Comparison of ENCODE assay signal across 12 cellular contexts in genomic region chr1:158147396-158148353, GRCh38. TPM values are rescaled to one million over a fixed set of nuclear protein-coding genes. Genes with fewer than 3 reads are reported as not detected.
A peak's percentile ranks its signal among the peaks of the same experiment; 100 is the strongest.
DNase-seq lines count a peak whose midpoint lies in the region; ATAC-seq and TF ChIP-seq lines count a peak whose summit lies in the region.
"Had no signal": no experiment of that assay in that cellular context is flagged by ENCODE, and none has a peak within 500 bp of the region (broad histone marks: within the 10 kb centered on the region; RNA-seq: fewer than 3 reads in every experiment).

No MANE protein-coding gene starts in this region.

- H3F3A ChIP-seq in smooth muscle cell (ENCODE audit: low read depth): no peaks in the 10 kb centered on the region

- H3K27me3 ChIP-seq in DND-41 (ENCODE audit: insufficient read depth, low read length, poor library complexity) (no peaks in the 10 kb centered on the region), esophagus muscularis mucosa (no peaks in the 10 kb centered on the region), skeletal muscle tissue (ENCODE audit: control insufficient read depth in 3 of 3, insufficient read depth in 3 of 3, low read length in 3 of 3) (no peaks in the 10 kb centered on the region), tibial artery (no peaks in the 10 kb centered on the region), smooth muscle cell (ENCODE audit: low read depth) (no peaks in the 10 kb centered on the region)

- H3K9ac ChIP-seq in DND-41 (ENCODE audit: low read depth, low read length) (no peak overlapping the region), skeletal muscle tissue (ENCODE audit: low read depth in 1 of 3, low read length in 3 of 3) (no peak overlapping the region), smooth muscle cell (ENCODE audit: low read depth) (no peak overlapping the region)

- intact Hi-C loops in esophagus muscularis mucosa (cut with DNase I) (no loop called here), tibial artery (cut with DNase I; ENCODE audit: low total_unique reads) (no loop called here)

- 73% methylated on average over 8 of the region's 8 CpGs for WGBS in esophagus muscularis mucosa
- WGBS in smooth muscle cell (ENCODE audit: low lambda C conversion rate): 90% methylated on average over 8 of the region's 8 CpGs

- TF ChIP-seq CTCF in DND-41 (IDR thresholded peaks at IDR 0.05; ENCODE audit: borderline replicate concordance, extremely low read depth, low read length, poor library complexity, severe bottlenecking) (no peak), esophagus muscularis mucosa (IDR thresholded peaks at IDR 0.05) (no peak), tibial artery (IDR thresholded peaks at IDR 0.05) (no peak), smooth muscle cell (IDR thresholded peaks at IDR 0.05; ENCODE audit: borderline replicate concordance, insufficient read depth, poor library complexity, severe bottlenecking) (no peak)

- no peaks in the 10 kb centered on the region for H3K79me2 ChIP-seq in DND-41 (ENCODE audit: insufficient read depth, low read length)
- no peaks in the 10 kb centered on the region for H3K79me2 ChIP-seq in smooth muscle cell (ENCODE audit: low read depth)

- H3K4me1 ChIP-seq in DND-41 (ENCODE audit: insufficient read depth, low read length) (no peaks in the 10 kb centered on the region), esophagus muscularis mucosa (peaks cover 27 to 39% (median 35%) of the 10 kb centered on the region in 4 donors), skeletal muscle tissue (ENCODE audit: control insufficient read depth in 3 of 3, insufficient read depth in 3 of 3, low read length in 3 of 3) (peaks cover 8 to 16% (median 8%) of the 10 kb centered on the region in 3 donors), tibial artery (peaks cover 3 to 26% (median 18%) of the 10 kb centered on the region in 4 donors), smooth muscle cell (ENCODE audit: low read depth) (peaks cover 4% of the 10 kb centered on the region)

- H3K4me3 ChIP-seq in DND-41 (ENCODE audit: low read depth in 1 of 2, low read length in 2 of 2): no peak overlapping the region
- H3K4me3 ChIP-seq in esophagus muscularis mucosa: no peak overlapping the region
- no peak overlapping the region for H3K4me3 ChIP-seq in skeletal muscle tissue (ENCODE audit: low read length in 3 of 3)
- H3K4me3 ChIP-seq in tibial artery: no peak overlapping the region
- no peak overlapping the region for H3K4me3 ChIP-seq in smooth muscle cell
- H3K4me3 ChIP-seq: psoas muscle had no signal

- H3K4me2 ChIP-seq in DND-41 (ENCODE audit: insufficient read depth, low read length) (no peak overlapping the region), smooth muscle cell (no peak overlapping the region)

- ATAC-seq in DND-41 (ENCODE audit: insufficient read depth, low read depth) (no peak), GM18520 (IDR thresholded peaks at IDR 0.05; ENCODE audit: unreplicated experiment) (no peak)
- ATAC-seq: effector memory CD8-positive, alpha-beta T cell; psoas muscle had no signal

- DNase-seq in DND-41: no peak
- peak; percentile 4 for DNase-seq in NOMO-1 treated with DMSO at 0.1 percent for 48 hours (lab: John Stamatoyannopoulos, UW; ENCODE audit: unreplicated experiment)
- no peak for DNase-seq in esophagus muscularis mucosa (ENCODE audit: extremely low spot score)
- no peak for DNase-seq in tibial artery
- no peak for DNase-seq in smooth muscle cell (lab: John Stamatoyannopoulos, UW; ENCODE audit: unreplicated experiment)
- DNase-seq: effector memory CD8-positive, alpha-beta T cell; GDM1; NCI-H226; psoas muscle had no signal

- H3K27ac ChIP-seq in DND-41 (ENCODE audit: low read length): no peak overlapping the region
- peak overlapping the region in 3 of 4 donors; percentile 50 to 74 (median 70) for H3K27ac ChIP-seq in esophagus muscularis mucosa (replicated peaks in 1 of 4)
- peak overlapping the region; percentile 61 for H3K27ac ChIP-seq in skeletal muscle tissue (ENCODE audit: low read depth, low read length)
- H3K27ac ChIP-seq in tibial artery: peak overlapping the region in 1 of 2 donors; percentile 81
- H3K27ac ChIP-seq in smooth muscle cell (ENCODE audit: low read depth): no peak overlapping the region

- H3K9me3 ChIP-seq in DND-41 (ENCODE audit: insufficient read depth, low read length, severe bottlenecking) (no peaks in the 10 kb centered on the region), esophagus muscularis mucosa (no peaks in the 10 kb centered on the region), skeletal muscle tissue (ENCODE audit: control insufficient read depth in 3 of 3, low read length in 3 of 3) (no peaks in the 10 kb centered on the region), tibial artery (no peaks in the 10 kb centered on the region), smooth muscle cell (replicated peaks; ENCODE audit: low read depth) (no peaks in the 10 kb centered on the region)
- H3K9me3 ChIP-seq: psoas muscle had no signal

- no peak for TF ChIP-seq EP300 in esophagus muscularis mucosa (IDR thresholded peaks at IDR 0.05)

- H4K20me1 ChIP-seq in DND-41 (ENCODE audit: insufficient read depth, low read length) (no peaks in the 10 kb centered on the region), smooth muscle cell (ENCODE audit: low read depth) (no peaks in the 10 kb centered on the region)

- H2AFZ ChIP-seq in DND-41 (ENCODE audit: low read depth, low read length) (0 out of 2 replicates have a peak overlapping the region, but pooled peaks have one; percentile 18), smooth muscle cell (ENCODE audit: low read depth) (no peak overlapping the region)

- H3K36me3 ChIP-seq in DND-41 (ENCODE audit: insufficient read depth, low read length): no peaks in the 10 kb centered on the region
- no peaks in the 10 kb centered on the region for H3K36me3 ChIP-seq in esophagus muscularis mucosa
- no peaks in the 10 kb centered on the region for H3K36me3 ChIP-seq in skeletal muscle tissue (ENCODE audit: control insufficient read depth in 3 of 3, insufficient read depth in 3 of 3, low read length in 3 of 3)
- no peaks in the 10 kb centered on the region for H3K36me3 ChIP-seq in tibial artery
- H3K36me3 ChIP-seq in smooth muscle cell (ENCODE audit: low read depth): no peaks in the 10 kb centered on the region

- no peak for TF ChIP-seq POLR2A in esophagus muscularis mucosa (IDR thresholded peaks at IDR 0.05; ENCODE audit: low read depth)

RNA-seq across cellular contexts. Expression of gene CD1D, which starts 33.0 kb away (rescaled TPM):
- total RNA-seq in esophagus muscularis mucosa (1 to 10 TPM in 2 of 4 donors, under 1 TPM in 2; 0.26 to 2.0 (median 1.1) TPM), skeletal muscle tissue (1.0 TPM), smooth muscle cell (2.2 and 2.7 TPM in 2 replicates)
- 3.3 and 3.5 TPM in 2 replicates for polyA plus RNA-seq in smooth muscle cell
- total RNA-seq: HT-29 had no signal

Comparison
In these comparisons a context has a peak if more than half of its experiments do, and no peak if none do; other contexts are left out.
1. H3K27ac ChIP-seq: peak in esophagus muscularis mucosa (3 of 4) and skeletal muscle tissue (single experiment); none in DND-41 (single experiment) and smooth muscle cell (single experiment).